ENCODE assay signal across 1 cellular context in genomic region chr14:22476005-22476751, GRCh38.
TF ChIP-seq lines count a peak whose summit lies in the region.

No MANE protein-coding gene starts in this region.

TF ChIP-seq in GM12878, 131 proteins besides CTCF, POLR2A, EP300 and RAD21 (continued from another document):
- peak; percentile 93 for TF ChIP-seq MLLT1 (IDR thresholded peaks at IDR 0.05)
- TF ChIP-seq, protein P1, sequence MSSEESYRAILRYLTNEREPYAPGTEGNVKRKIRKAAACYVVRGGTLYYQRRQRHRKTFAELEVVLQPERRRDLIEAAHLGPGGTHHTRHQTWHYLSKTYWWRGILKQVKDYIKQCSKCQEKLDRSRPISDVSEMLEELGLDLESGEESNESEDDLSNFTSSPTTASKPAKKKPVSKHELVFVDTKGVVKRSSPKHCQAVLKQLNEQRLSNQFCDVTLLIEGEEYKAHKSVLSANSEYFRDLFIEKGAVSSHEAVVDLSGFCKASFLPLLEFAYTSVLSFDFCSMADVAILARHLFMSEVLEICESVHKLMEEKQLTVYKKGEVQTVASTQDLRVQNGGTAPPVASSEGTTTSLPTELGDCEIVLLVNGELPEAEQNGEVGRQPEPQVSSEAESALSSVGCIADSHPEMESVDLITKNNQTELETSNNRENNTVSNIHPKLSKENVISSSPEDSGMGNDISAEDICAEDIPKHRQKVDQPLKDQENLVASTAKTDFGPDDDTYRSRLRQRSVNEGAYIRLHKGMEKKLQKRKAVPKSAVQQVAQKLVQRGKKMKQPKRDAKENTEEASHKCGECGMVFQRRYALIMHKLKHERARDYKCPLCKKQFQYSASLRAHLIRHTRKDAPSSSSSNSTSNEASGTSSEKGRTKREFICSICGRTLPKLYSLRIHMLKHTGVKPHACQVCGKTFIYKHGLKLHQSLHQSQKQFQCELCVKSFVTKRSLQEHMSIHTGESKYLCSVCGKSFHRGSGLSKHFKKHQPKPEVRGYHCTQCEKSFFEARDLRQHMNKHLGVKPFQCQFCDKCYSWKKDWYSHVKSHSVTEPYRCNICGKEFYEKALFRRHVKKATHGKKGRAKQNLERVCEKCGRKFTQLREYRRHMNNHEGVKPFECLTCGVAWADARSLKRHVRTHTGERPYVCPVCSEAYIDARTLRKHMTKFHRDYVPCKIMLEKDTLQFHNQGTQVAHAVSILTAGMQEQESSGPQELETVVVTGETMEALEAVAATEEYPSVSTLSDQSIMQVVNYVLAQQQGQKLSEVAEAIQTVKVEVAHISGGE (CRISPR knock-in tag; IDR thresholded peaks at IDR 0.05): 0 out of 2 replicates have a peak, but pooled peaks have one; percentile 8
